ENCODE assay signal across 21 cellular contexts in genomic region chr3:95911767-95912166, GRCh38.
DNase-seq lines count a peak whose midpoint lies in the region; ATAC-seq and TF ChIP-seq lines count a peak whose summit lies in the region.
"Had no signal": no experiment of that assay in that cellular context is flagged by ENCODE, and none has a peak within 500 bp of the region (broad histone marks: within the 10 kb centered on the region; RNA-seq: fewer than 3 reads in every experiment).

No MANE protein-coding gene starts in this region.

- H3K36me3 Mint-ChIP-seq in natural killer cell treated with Interleukin-12 subunit alpha and Interleukin-12 subunit beta and Interleukin-15 and Interleukin-18, amount 100 ng/mL, for 72 hours, result peaks cover 10% of the 10 kb centered on the region
- no peaks in the 10 kb centered on the region for H3K36me3 Mint-ChIP-seq in natural killer cell
- H3K36me3 Mint-ChIP-seq in activated CD8-positive, alpha-beta memory T cell treated with anti-CD3 and anti-CD28 coated beads, Interleukin-2, amount 10 ng/mL, durations not matched to agents 7 days and 5 days, result no peaks in the 10 kb centered on the region
- H3K36me3 Mint-ChIP-seq: CD4-positive, CD25-positive, alpha-beta regulatory T cell; CD8-positive, alpha-beta T cell had no signal

- DNase-seq in natural killer cell treated with Interleukin-12 subunit alpha and Interleukin-12 subunit beta and Interleukin-15 and Interleukin-18, amount 100 ng/mL, for 72 hours (ENCODE audit: low spot score), result peak; percentile 48
- DNase-seq in natural killer cell (no peak), mesenchymal stem cell (no peak), upper lobe of right lung (peak; percentile 48), midbrain (lab: John Stamatoyannopoulos, UW) (no peak)
- DNase-seq in activated CD8-positive, alpha-beta memory T cell treated with anti-CD3 and anti-CD28 coated beads, Interleukin-2, amount 10 ng/mL, durations not matched to agents 7 days and 5 days, result no peak
- DNase-seq: Caco-2; CD4-positive, CD25-positive, alpha-beta regulatory T cell; CD8-positive, alpha-beta T cell; DMS 273 treated with DMSO at 0.1 percent for 48 hours; DMS79; EL; GDM1; GM23248; H7; HCEC 1CT had no signal

- H4K91ac ChIP-seq in mesenchymal stem cell (ENCODE audit: low read length), result peak overlapping the region; percentile 31

- no peaks in the 10 kb centered on the region for H3K4me1 Mint-ChIP-seq in natural killer cell treated with Interleukin-12 subunit alpha and Interleukin-12 subunit beta and Interleukin-15 and Interleukin-18, amount 100 ng/mL, for 72 hours (ENCODE audit: low read depth in 2 of 2)
- H3K4me1 Mint-ChIP-seq in natural killer cell, result no peaks in the 10 kb centered on the region
- no peaks in the 10 kb centered on the region for H3K4me1 Mint-ChIP-seq in activated CD8-positive, alpha-beta memory T cell treated with anti-CD3 and anti-CD28 coated beads, Interleukin-2, amount 10 ng/mL, durations not matched to agents 7 days and 5 days
- H3K4me1 Mint-ChIP-seq: B cell; CD4-positive, CD25-positive, alpha-beta regulatory T cell had no signal

- peaks cover 6% of the 10 kb centered on the region for H3K9me3 Mint-ChIP-seq in natural killer cell treated with Interleukin-12 subunit alpha and Interleukin-12 subunit beta and Interleukin-15 and Interleukin-18, amount 100 ng/mL, for 72 hours
- H3K9me3 Mint-ChIP-seq in natural killer cell, result peaks cover 5 to 18% of the 10 kb centered on the region in 2 donors
- peaks cover 7% of the 10 kb centered on the region for H3K9me3 Mint-ChIP-seq in activated CD8-positive, alpha-beta memory T cell treated with anti-CD3 and anti-CD28 coated beads, Interleukin-2, amount 10 ng/mL, durations not matched to agents 7 days and 5 days (ENCODE audit: low read depth)
- H3K9me3 Mint-ChIP-seq: CD8-positive, alpha-beta T cell had no signal

- WGBS in mesenchymal stem cell, result 40% methylated on average over 1 of the region's 1 CpG

- H3K27ac Mint-ChIP-seq in natural killer cell treated with Interleukin-12 subunit alpha and Interleukin-12 subunit beta and Interleukin-15 and Interleukin-18, amount 100 ng/mL, for 72 hours, result no peak overlapping the region
- no peak overlapping the region for H3K27ac Mint-ChIP-seq in natural killer cell
- no peak overlapping the region for H3K27ac Mint-ChIP-seq in activated CD8-positive, alpha-beta memory T cell treated with anti-CD3 and anti-CD28 coated beads, Interleukin-2, amount 10 ng/mL, durations not matched to agents 7 days and 5 days
- H3K27ac Mint-ChIP-seq: B cell; CD4-positive, CD25-positive, alpha-beta regulatory T cell; CD8-positive, alpha-beta T cell had no signal

- H2BK5ac ChIP-seq in mesenchymal stem cell (ENCODE audit: low read depth, low read length, poor library complexity, severe bottlenecking), result no peak overlapping the region

- H4K8ac ChIP-seq in mesenchymal stem cell (ENCODE audit: low read length), result no peak overlapping the region

- H2AK5ac ChIP-seq in mesenchymal stem cell (ENCODE audit: low read length, severe bottlenecking), result no peak overlapping the region

- intact Hi-C loops in natural killer cell (cut with micrococcal nuclease), result no loop called here
- intact Hi-C loops in upper lobe of right lung (cut with DNase I), result no loop called here

- H2BK15ac ChIP-seq in mesenchymal stem cell (ENCODE audit: low read depth, poor library complexity, severe bottlenecking), result no peak overlapping the region

- no peak overlapping the region for H3K9ac ChIP-seq in mesenchymal stem cell (ENCODE audit: low read length)
- H3K9ac ChIP-seq: BLaER1, GM23248 had no signal

- H3K9me3 ChIP-seq in mesenchymal stem cell (ENCODE audit: control insufficient read depth, low read length), result peaks cover 13% of the 10 kb centered on the region
- H3K9me3 ChIP-seq in upper lobe of right lung, result no peaks in the 10 kb centered on the region
- H3K9me3 ChIP-seq: Caco-2 had no signal

- CTCF ChIA-PET in activated CD8-positive, alpha-beta memory T cell treated with anti-CD3 and anti-CD28 coated beads, Interleukin-2, amount 10 ng/mL, durations not matched to agents 7 days and 5 days (lab: Charles Lee), result no interaction called here

- no peak overlapping the region for H3K14ac ChIP-seq in mesenchymal stem cell (ENCODE audit: low read length in 2 of 2)

- H3K79me1 ChIP-seq in mesenchymal stem cell (replicated peaks; ENCODE audit: low read length, poor library complexity, severe bottlenecking), result no peaks in the 10 kb centered on the region

- ATAC-seq in natural killer cell treated with Interleukin-12 subunit alpha and Interleukin-12 subunit beta and Interleukin-15 and Interleukin-18, amount 100 ng/mL, for 72 hours, result peak in 1 of 2 donors; percentile 33
- no peak for ATAC-seq in natural killer cell
- peak; percentile 30 for ATAC-seq in upper lobe of right lung
- no peak for ATAC-seq in activated CD8-positive, alpha-beta memory T cell treated with anti-CD3 and anti-CD28 coated beads, Interleukin-2, amount 10 ng/mL, durations not matched to agents 7 days and 5 days
- ATAC-seq: CD8-positive, alpha-beta T cell; GM12878 had no signal

- no peak overlapping the region for H3K4me2 ChIP-seq in mesenchymal stem cell (ENCODE audit: low read length, poor library complexity, severe bottlenecking)
- H3K4me2 ChIP-seq: BLaER1 had no signal

- no peak overlapping the region for H3K4ac ChIP-seq in mesenchymal stem cell (ENCODE audit: low read depth in 1 of 2, low read length in 2 of 2)

- no peak overlapping the region for H3K23ac ChIP-seq in mesenchymal stem cell (ENCODE audit: low read length in 2 of 2)

- H3K27ac ChIP-seq in mesenchymal stem cell (ENCODE audit: low read length, poor library complexity, severe bottlenecking) (no peak overlapping the region), upper lobe of right lung (no peak overlapping the region)
- H3K27ac ChIP-seq: 22Rv1, BLaER1, C4-2B, GM23248 had no signal

- H2AFZ ChIP-seq in mesenchymal stem cell (ENCODE audit: low read depth, low read length), result no peak overlapping the region
- H2AFZ ChIP-seq: GM23248 had no signal

- no peaks in the 10 kb centered on the region for H3K27me3 ChIP-seq in mesenchymal stem cell (ENCODE audit: control insufficient read depth in 1 of 2, insufficient read depth in 1 of 2, low read length in 2 of 2)
- H3K27me3 ChIP-seq in upper lobe of right lung, result no peaks in the 10 kb centered on the region
- H3K27me3 ChIP-seq: BLaER1 had no signal

- H2BK120ac ChIP-seq in mesenchymal stem cell (ENCODE audit: low read depth, low read length), result no peak overlapping the region

- TF ChIP-seq CTCF in natural killer cell (IDR thresholded peaks at IDR 0.05), result no peak
- no peak for TF ChIP-seq CTCF in upper lobe of right lung (IDR thresholded peaks at IDR 0.05)

- no peak overlapping the region for H3K18ac ChIP-seq in mesenchymal stem cell (ENCODE audit: low read depth in 1 of 2, low read length in 2 of 2)

- H3K4me3 ChIP-seq in mesenchymal stem cell (ENCODE audit: insufficient read depth in 1 of 2, low read depth in 1 of 2, low read length in 2 of 2), result no peak overlapping the region
- H3K4me3 ChIP-seq in upper lobe of right lung, result no peak overlapping the region
- H3K4me3 ChIP-seq: BLaER1, GM12878, GM23248 had no signal

- H3K27me3 Mint-ChIP-seq in natural killer cell treated with Interleukin-12 subunit alpha and Interleukin-12 subunit beta and Interleukin-15 and Interleukin-18, amount 100 ng/mL, for 72 hours, result no peaks in the 10 kb centered on the region
- H3K27me3 Mint-ChIP-seq in natural killer cell (ENCODE audit: low read depth in 2 of 2), result no peaks in the 10 kb centered on the region
- no peaks in the 10 kb centered on the region for H3K27me3 Mint-ChIP-seq in activated CD8-positive, alpha-beta memory T cell treated with anti-CD3 and anti-CD28 coated beads, Interleukin-2, amount 10 ng/mL, durations not matched to agents 7 days and 5 days
- H3K27me3 Mint-ChIP-seq: B cell; CD4-positive, CD25-positive, alpha-beta regulatory T cell had no signal

- H3K36me3 ChIP-seq in mesenchymal stem cell (ENCODE audit: control insufficient read depth in 1 of 2, insufficient read depth in 2 of 2, low read depth in 1 of 2, low read length in 2 of 2) (no peaks in the 10 kb centered on the region), upper lobe of right lung (no peaks in the 10 kb centered on the region)
- H3K36me3 ChIP-seq: BLaER1 had no signal

- H3K4me1 ChIP-seq in mesenchymal stem cell (ENCODE audit: control insufficient read depth, insufficient read depth, low read depth, low read length) (no peaks in the 10 kb centered on the region), upper lobe of right lung (no peaks in the 10 kb centered on the region)
- H3K4me1 ChIP-seq: BLaER1, Caco-2 had no signal

- no peak overlapping the region for H3K4me3 Mint-ChIP-seq in natural killer cell treated with Interleukin-12 subunit alpha and Interleukin-12 subunit beta and Interleukin-15 and Interleukin-18, amount 100 ng/mL, for 72 hours
- no peak overlapping the region for H3K4me3 Mint-ChIP-seq in natural killer cell
- H3K4me3 Mint-ChIP-seq in activated CD8-positive, alpha-beta memory T cell treated with anti-CD3 and anti-CD28 coated beads, Interleukin-2, amount 10 ng/mL, durations not matched to agents 7 days and 5 days, result no peak overlapping the region
- H3K4me3 Mint-ChIP-seq: B cell; CD4-positive, CD25-positive, alpha-beta regulatory T cell; CD8-positive, alpha-beta T cell had no signal

- no peak overlapping the region for H2BK12ac ChIP-seq in mesenchymal stem cell (ENCODE audit: low read length in 2 of 2)

Comparison
In these comparisons a context has a peak if more than half of its experiments do, and no peak if none do; other contexts are left out.
1. DNase-seq: peak in natural killer cell treated with Interleukin-12 subunit alpha and Interleukin-12 subunit beta and Interleukin-15 and Interleukin-18, amount 100 ng/mL, for 72 hours (single experiment) and upper lobe of right lung (single experiment); none in natural killer cell (single experiment), mesenchymal stem cell (single experiment), midbrain (single experiment) and activated CD8-positive, alpha-beta memory T cell treated with anti-CD3 and anti-CD28 coated beads, Interleukin-2, amount 10 ng/mL, durations not matched to agents 7 days and 5 days (single experiment).